ENCODE assay signal across 8 cellular contexts in the genomic region with DNA sequence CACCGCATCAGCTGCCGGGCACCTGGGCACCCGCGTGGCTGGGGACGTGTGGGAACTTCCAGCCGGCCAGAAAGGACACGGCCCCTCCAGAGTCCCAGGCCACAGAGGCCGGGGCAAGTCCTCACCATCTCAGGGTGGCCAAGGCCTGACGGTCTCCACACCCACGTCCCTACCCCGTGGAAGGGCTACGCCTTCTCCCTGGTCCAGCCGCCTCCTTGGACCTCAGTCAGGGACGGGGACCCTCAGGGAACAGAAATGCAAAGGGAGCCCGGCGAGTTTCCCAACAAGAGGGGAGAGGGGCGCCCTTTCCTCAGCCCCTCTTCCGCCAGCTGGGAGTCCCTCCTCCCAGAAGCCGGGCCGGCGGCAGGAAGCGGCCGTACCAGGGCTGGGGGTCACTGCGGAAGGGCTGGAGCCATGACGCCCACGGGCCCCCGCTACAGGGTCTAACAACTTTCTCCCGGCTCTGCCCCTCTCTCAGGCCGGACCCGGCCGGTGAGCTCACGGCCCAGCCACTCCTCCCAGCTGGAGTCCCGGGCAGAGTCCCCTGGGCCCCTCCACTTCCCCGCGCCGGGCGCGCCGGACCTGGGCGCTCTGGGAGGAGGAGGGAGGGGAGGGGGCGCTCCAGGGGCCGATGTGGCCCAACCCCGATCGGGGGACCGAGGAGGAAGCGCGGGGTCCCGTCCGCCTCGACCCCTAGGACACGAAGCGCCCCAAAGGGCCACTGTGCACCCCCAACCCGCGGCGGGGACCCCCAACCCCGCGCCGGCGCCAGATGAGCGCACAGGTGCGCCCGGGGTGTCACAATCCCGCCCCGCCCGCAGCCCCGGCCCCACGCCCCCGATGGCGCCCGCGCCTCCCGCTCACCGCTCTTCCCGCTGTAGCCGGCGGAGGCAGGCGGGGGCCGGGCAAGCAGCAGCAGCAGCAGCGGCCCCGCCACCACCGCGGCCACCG. TPM values are rescaled to one million over a fixed set of nuclear protein-coding genes. Genes with fewer than 3 reads are reported as not detected.
DNase-seq lines count a peak whose midpoint lies in the region; ATAC-seq and TF ChIP-seq lines count a peak whose summit lies in the region.

No MANE protein-coding gene starts in this region.

- no peak for TF ChIP-seq POLR2A in spleen (IDR thresholded peaks at IDR 0.05)

- peaks cover 6% of the 10 kb centered on the region for H3K36me3 ChIP-seq in BJ (ENCODE audit: control insufficient read depth, insufficient read depth, low read length)
- peaks cover 15% of the 10 kb centered on the region for H3K36me3 ChIP-seq in HUES64 (ENCODE audit: insufficient read depth, low read length)
- H3K36me3 ChIP-seq in spleen, result peaks cover 0 to 18% (median 16%) of the 10 kb centered on the region in 6 donors

- peak overlapping the region; percentile 89 for H3K4me3 ChIP-seq in BJ (ENCODE audit: low read depth, low read length)
- peak overlapping the region; percentile 90 for H3K4me3 ChIP-seq in HUES64 (ENCODE audit: low read length)
- peak overlapping the region; percentile 78 for H3K4me3 ChIP-seq in iPS-18c (ENCODE audit: insufficient read depth, low read depth, low read length)
- H3K4me3 ChIP-seq in spleen, result peak overlapping the region; percentile 86 to 100 (median 96)

- H3K27me3 ChIP-seq in BJ (ENCODE audit: control insufficient read depth, insufficient read depth, low read length) (no peaks in the 10 kb centered on the region), HUES64 (ENCODE audit: insufficient read depth, low read length) (peaks cover 16% of the 10 kb centered on the region; the same call in 1 of the 2 replicates), spleen (replicated peaks in 1 of 7) (no peaks in the 10 kb centered on the region)

- ATAC-seq in GM19328 (IDR thresholded peaks at IDR 0.05; ENCODE audit: unreplicated experiment) (peak; percentile 27), HG03520 (IDR thresholded peaks at IDR 0.05; ENCODE audit: unreplicated experiment) (no peak)
- peak; percentile 38 for ATAC-seq in activated naive CD8-positive, alpha-beta T cell treated with anti-CD3 and anti-CD28 coated beads, Interleukin-2, amount 50 U/mL, for 24 hours

- H3K4me1 ChIP-seq in HUES64 (ENCODE audit: insufficient read depth, low read length) (peaks cover 18% of the 10 kb centered on the region), spleen (peaks cover 17 to 65% (median 49%) of the 10 kb centered on the region in 6 donors)

- no peaks in the 10 kb centered on the region for H3K27me3 Mint-ChIP-seq in activated naive CD8-positive, alpha-beta T cell treated with anti-CD3 and anti-CD28 coated beads, Interleukin-2, amount 50 U/mL, for 24 hours

- peak overlapping the region; percentile 73 for H3K4me3 Mint-ChIP-seq in activated naive CD8-positive, alpha-beta T cell treated with anti-CD3 and anti-CD28 coated beads, Interleukin-2, amount 50 U/mL, for 24 hours

- H3K36me3 Mint-ChIP-seq in activated naive CD8-positive, alpha-beta T cell treated with anti-CD3 and anti-CD28 coated beads, Interleukin-2, amount 50 U/mL, for 24 hours (ENCODE audit: low read depth), result no peaks in the 10 kb centered on the region

- no peak for TF ChIP-seq CTCF in BJ (IDR thresholded peaks at IDR 0.05; ENCODE audit: insufficient read depth, low read depth, low read length)
- no peak for TF ChIP-seq CTCF in spleen (IDR thresholded peaks at IDR 0.05 in 8 of 11, conservative IDR thresholded peaks at IDR 0.05 in 3 of 11)

- POLR2A ChIA-PET in BJ (lab: Charles Lee), result no interaction called here

- H3K9me3 ChIP-seq in HUES64 (ENCODE audit: insufficient read depth, low read depth, low read length), result no peaks in the 10 kb centered on the region
- no peaks in the 10 kb centered on the region for H3K9me3 ChIP-seq in iPS-18c (ENCODE audit: control insufficient read depth, insufficient read depth, low read length)
- H3K9me3 ChIP-seq in spleen, result no peaks in the 10 kb centered on the region

- 1% methylated on average over 83 of the region's 83 CpGs for WGBS in HUES64
- 1 to 13% (median 2%) methylated on average over 15 to 83 of the region's 83 CpGs for WGBS in spleen, 5 donors

- peaks cover 26% of the 10 kb centered on the region for H3K4me1 Mint-ChIP-seq in activated naive CD8-positive, alpha-beta T cell treated with anti-CD3 and anti-CD28 coated beads, Interleukin-2, amount 50 U/mL, for 24 hours

- no peak overlapping the region for H3K27ac Mint-ChIP-seq in activated naive CD8-positive, alpha-beta T cell treated with anti-CD3 and anti-CD28 coated beads, Interleukin-2, amount 50 U/mL, for 24 hours

- no peaks in the 10 kb centered on the region for H3K9me3 Mint-ChIP-seq in activated naive CD8-positive, alpha-beta T cell treated with anti-CD3 and anti-CD28 coated beads, Interleukin-2, amount 50 U/mL, for 24 hours

- intact Hi-C loops in spleen (cut with DNase I; ENCODE audit: low total_unique reads), result no loop called here

- peak overlapping the region; percentile 71; the same call in 1 of the 2 replicates for H3K27ac ChIP-seq in HUES64 (ENCODE audit: low read depth, low read length)
- peak overlapping the region; percentile 27 to 92 (median 82) for H3K27ac ChIP-seq in spleen

- DNase-seq in BJ (ENCODE audit: low read depth) (no peak), spleen (peak; percentile 92), occipital lobe (lab: John Stamatoyannopoulos, UW) (no peak)
- no peak for DNase-seq in activated naive CD8-positive, alpha-beta T cell treated with anti-CD3 and anti-CD28 coated beads, Interleukin-2, amount 50 U/mL, for 24 hours

- CTCF ChIA-PET in BJ (lab: Yijun Ruan, JAX), result no interaction called here

- peak overlapping the region; percentile 66 for H3K9ac ChIP-seq in HUES64 (ENCODE audit: low read depth, low read length)

RNA-seq across cellular contexts. Expression of a gene that starts 0.7 kb away (rescaled TPM):
- 65.2 and 131 TPM in 2 replicates for polyA plus RNA-seq in BJ (2011; rRNA removed)
- polyA minus RNA-seq in BJ (2011; rRNA and poly(A)+ RNA removed), result 75.0 and 127 TPM in 2 replicates
- polyA plus RNA-seq in HUES64 (2013, experiment 1 of 2), result 50.5 TPM
- 61.3 TPM for polyA plus RNA-seq in HUES64 (2013, experiment 2 of 2)
- 10 to 100 TPM; 35.7 to 63.2 (median 51.0) TPM for total RNA-seq in spleen
- polyA plus RNA-seq in spleen, result 10 to 100 TPM; 19.5 to 40.6 (median 32.2) TPM
- 14.3 TPM for total RNA-seq in occipital lobe

RNA-seq across cellular contexts. Expression of a gene that starts 10.8 kb away (rescaled TPM):
- polyA plus RNA-seq in BJ (2011; rRNA removed) (143 and 188 TPM in 2 replicates), spleen (100 to 1,000 TPM in 1 of 3 donors, 10 to 100 TPM in 2; 85.0 to 108 (median 85.7) TPM)
- polyA minus RNA-seq in BJ (2011; rRNA and poly(A)+ RNA removed), result 22.3 and 33.3 TPM in 2 replicates
- 82.0 TPM for polyA plus RNA-seq in HUES64 (2013, experiment 1 of 2)
- polyA plus RNA-seq in HUES64 (2013, experiment 2 of 2), result 77.9 TPM
- total RNA-seq in spleen (10 to 100 TPM; 38.0 to 64.1 (median 48.0) TPM), occipital lobe (28.1 TPM)

RNA-seq across cellular contexts. Expression of a gene that starts 15.9 kb away (rescaled TPM):
- polyA plus RNA-seq in BJ (2011; rRNA removed), result 227 and 290 TPM in 2 replicates
- 83.9 and 109 TPM in 2 replicates for polyA minus RNA-seq in BJ (2011; rRNA and poly(A)+ RNA removed)
- 240 TPM for polyA plus RNA-seq in HUES64 (2013, experiment 1 of 2)
- 284 TPM for polyA plus RNA-seq in HUES64 (2013, experiment 2 of 2)
- 10 to 100 TPM; 27.3 to 71.4 (median 50.0) TPM for total RNA-seq in spleen
- polyA plus RNA-seq in spleen, result 10 to 100 TPM; 43.4 to 75.8 (median 67.7) TPM
- 15.4 TPM for total RNA-seq in occipital lobe

RNA-seq across cellular contexts. Expression of a gene that starts 20.6 kb away (rescaled TPM):
- polyA plus RNA-seq in BJ (2011; rRNA removed) (14.7 and 23.6 TPM in 2 replicates), spleen (10 to 100 TPM in 2 of 3 donors, 1 to 10 TPM in 1; 9.1 to 19.5 (median 14.1) TPM)
- 8.3 and 11.2 TPM in 2 replicates for polyA minus RNA-seq in BJ (2011; rRNA and poly(A)+ RNA removed)
- 12.8 TPM for polyA plus RNA-seq in HUES64 (2013, experiment 1 of 2)
- 15.0 TPM for polyA plus RNA-seq in HUES64 (2013, experiment 2 of 2)
- total RNA-seq in spleen (10 to 100 TPM in 5 of 7 donors, 1 to 10 TPM in 2; 8.9 to 14.8 (median 11.7) TPM), occipital lobe (7.6 TPM)

RNA-seq across cellular contexts. Expression of a gene that starts 28.6 kb away (rescaled TPM):
- polyA plus RNA-seq in BJ (2011; rRNA removed) (4.0 and 4.3 TPM in 2 replicates), spleen (10 to 100 TPM; 12.9 to 22.7 (median 13.6) TPM)
- 3.1 and 4.1 TPM in 2 replicates for polyA minus RNA-seq in BJ (2011; rRNA and poly(A)+ RNA removed)
- polyA plus RNA-seq in HUES64 (2013, experiment 1 of 2), result 23.7 TPM
- 22.8 TPM for polyA plus RNA-seq in HUES64 (2013, experiment 2 of 2)
- total RNA-seq in spleen (10 to 100 TPM; 22.6 to 27.3 (median 24.8) TPM), occipital lobe (18.7 TPM)
